Comparison of ENCODE assay signal across 10 cellular contexts in the genomic region with DNA sequence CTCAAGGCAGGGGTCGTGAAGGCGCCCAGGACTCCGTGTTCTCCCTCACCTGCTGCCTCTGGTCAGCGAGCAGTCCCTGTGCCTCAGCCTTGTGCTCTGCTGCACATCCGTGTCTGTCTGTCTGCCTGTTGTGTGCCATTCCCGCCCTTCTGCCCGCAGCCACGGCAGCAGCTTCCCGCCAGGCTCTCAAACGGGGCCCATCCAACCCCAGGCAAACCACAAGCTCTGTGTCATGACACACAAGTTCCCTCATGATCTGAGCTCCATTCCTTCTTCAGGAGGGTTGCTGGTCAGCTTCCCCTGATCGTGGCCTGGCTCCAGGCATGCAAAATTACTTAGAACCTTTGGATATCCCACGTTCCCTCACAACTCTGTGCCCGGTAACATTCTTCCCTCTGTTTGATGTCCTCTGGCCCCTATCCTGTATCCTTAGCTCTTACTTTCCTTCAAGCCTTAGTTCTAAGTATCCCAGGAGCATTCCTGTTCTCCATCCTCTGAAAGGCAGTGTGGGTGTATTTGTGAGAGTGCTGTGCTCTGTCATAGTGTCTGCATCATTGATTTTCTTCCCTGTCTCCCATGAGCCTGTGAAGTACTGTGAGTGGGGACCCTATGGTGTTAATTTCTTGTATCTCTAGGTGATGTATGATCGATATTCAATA. TPM values are rescaled to one million over a fixed set of nuclear protein-coding genes. Genes with fewer than 3 reads are reported as not detected.
DNase-seq lines count a peak whose midpoint lies in the region; ATAC-seq lines count a peak whose summit lies in the region.
"Had no signal": no experiment of that assay in that cellular context is flagged by ENCODE, and none has a peak within 500 bp of the region (broad histone marks: within the 10 kb centered on the region; RNA-seq: fewer than 3 reads in every experiment).

No MANE protein-coding gene starts in this region.

- peak overlapping the region; percentile 70 for H3K4me3 Mint-ChIP-seq in activated naive CD4-positive, alpha-beta T cell treated with anti-CD3 and anti-CD28 coated beads, Interleukin-2, amount 10 ng/mL, durations not matched to agents 7 days and 5 days

- H3K9me3 Mint-ChIP-seq in activated naive CD4-positive, alpha-beta T cell treated with anti-CD3 and anti-CD28 coated beads, Interleukin-2, amount 10 ng/mL, durations not matched to agents 7 days and 5 days = no peaks in the 10 kb centered on the region

- peak overlapping the region; percentile 84 for H3K27ac Mint-ChIP-seq in activated naive CD4-positive, alpha-beta T cell treated with anti-CD3 and anti-CD28 coated beads, Interleukin-2, amount 10 ng/mL, durations not matched to agents 7 days and 5 days

- H3K4me1 Mint-ChIP-seq in activated naive CD4-positive, alpha-beta T cell treated with anti-CD3 and anti-CD28 coated beads, Interleukin-2, amount 10 ng/mL, durations not matched to agents 7 days and 5 days = peaks cover 86% of the 10 kb centered on the region

- ATAC-seq in GM19035 (IDR thresholded peaks at IDR 0.05; ENCODE audit: unreplicated experiment) = no peak

- CTCF ChIA-PET in activated naive CD4-positive, alpha-beta T cell treated with anti-CD3 and anti-CD28 coated beads, Interleukin-2, amount 10 ng/mL, durations not matched to agents 7 days and 5 days (lab: Charles Lee) = interaction anchor here (0.7 to 1.6 kb wide), 7 partner anchors 21 to 133 kb away, joined by 3 to 5 read pairs (median 3); no protein-coding TSS in a partner anchor

- peak; percentile 37 for DNase-seq in stimulated activated CD4-positive, alpha-beta T cell treated with anti-CD3 and anti-CD28 coated beads, Interleukin-12 subunit alpha, Interleukin-12 subunit beta, amount 100 ng/mL, for 4 hours
- DNase-seq in stimulated activated CD4-positive, alpha-beta T cell treated with anti-CD3 and anti-CD28 coated beads, Interleukin-2, amount 100 ng/mL, for 48 hours = no peak
- peak; percentile 66 for DNase-seq in activated naive CD4-positive, alpha-beta T cell treated with anti-CD3 and anti-CD28 coated beads, Interleukin-2, amount 10 ng/mL, durations not matched to agents 7 days and 5 days
- DNase-seq in mucosa of gallbladder (ENCODE audit: low spot score) (peak; percentile 26), SK-N-DZ (ENCODE audit: low spot score) (no peak), dedifferentiated amniotic fluid mesenchymal stem cell (ENCODE audit: extremely low spot score) (no peak), NCI-H774 (lab: John Stamatoyannopoulos, UW) (no peak)
- DNase-seq: heart right ventricle, NCI-H1048 had no signal

- peaks cover 37% of the 10 kb centered on the region for H3K36me3 Mint-ChIP-seq in activated naive CD4-positive, alpha-beta T cell treated with anti-CD3 and anti-CD28 coated beads, Interleukin-2, amount 10 ng/mL, durations not matched to agents 7 days and 5 days

- no peaks in the 10 kb centered on the region for H3K27me3 Mint-ChIP-seq in activated naive CD4-positive, alpha-beta T cell treated with anti-CD3 and anti-CD28 coated beads, Interleukin-2, amount 10 ng/mL, durations not matched to agents 7 days and 5 days

RNA-seq across cellular contexts. Expression of gene GPR183, which starts 3.2 kb away (rescaled TPM):
- 11.7 TPM for total RNA-seq in mucosa of gallbladder
- not detected in 2 replicates for polyA plus RNA-seq in SK-N-DZ (2014; cell fraction: cytosol; rRNA removed)
- not detected in 2 replicates for polyA plus RNA-seq in SK-N-DZ (2014; cell fraction: nucleus; rRNA removed)

RNA-seq across cellular contexts. Expression of gene GPR18, which starts 45.8 kb away (rescaled TPM):
- 0.37 TPM for total RNA-seq in mucosa of gallbladder
- not detected in 2 replicates for polyA plus RNA-seq in SK-N-DZ (2014; cell fraction: cytosol; rRNA removed)
- polyA plus RNA-seq in SK-N-DZ (2014; cell fraction: nucleus; rRNA removed) = not detected in 2 replicates
- polyA plus RNA-seq: heart right ventricle had no signal

Comparison
In these comparisons a context has a peak if more than half of its experiments do, and no peak if none do; other contexts are left out.
1. DNase-seq: peak in stimulated activated CD4-positive, alpha-beta T cell treated with anti-CD3 and anti-CD28 coated beads, Interleukin-12 subunit alpha, Interleukin-12 subunit beta, amount 100 ng/mL, for 4 hours (single experiment), activated naive CD4-positive, alpha-beta T cell treated with anti-CD3 and anti-CD28 coated beads, Interleukin-2, amount 10 ng/mL, durations not matched to agents 7 days and 5 days (single experiment) and mucosa of gallbladder (single experiment); none in stimulated activated CD4-positive, alpha-beta T cell treated with anti-CD3 and anti-CD28 coated beads, Interleukin-2, amount 100 ng/mL, for 48 hours (0 of 2), SK-N-DZ (single experiment), dedifferentiated amniotic fluid mesenchymal stem cell (single experiment) and NCI-H774 (single experiment).